In genomic region chr9:4365055-4365454, GRCh38 we compare ENCODE assay signal across 8 cellular contexts.
"Had no signal": no experiment of that assay in that cellular context is flagged by ENCODE, and none has a peak within 500 bp of the region (broad histone marks: within the 10 kb centered on the region; RNA-seq: fewer than 3 reads in every experiment).

No MANE protein-coding gene starts in this region.

- DNase-seq: activated naive CD8-positive, alpha-beta T cell treated with anti-CD3 and anti-CD28 coated beads, Interleukin-2, amount 10 ng/mL, durations not matched to agents 7 days and 5 days; anterior cingulate cortex; brain microvascular endothelial cell; left colon; lower lobe of right lung; T1000; thyroid gland had no signal

- ATAC-seq: esophagus mucosa, left colon, lower lobe of right lung had no signal
